ENCODE assay signal across 12 cellular contexts in genomic region chr4:81609844-81610243, GRCh38.
"Had no signal": no experiment of that assay in that cellular context is flagged by ENCODE, and none has a peak within 500 bp of the region (broad histone marks: within the 10 kb centered on the region; RNA-seq: fewer than 3 reads in every experiment).

No MANE protein-coding gene starts in this region.

- H3K9me3 ChIP-seq: gastrocnemius medialis, heart left ventricle, right atrium auricular region had no signal

- H3K36me3 ChIP-seq: gastrocnemius medialis, heart left ventricle, right atrium auricular region had no signal

- H3K27ac ChIP-seq: gastrocnemius medialis, heart left ventricle, right atrium auricular region had no signal

- H3K27me3 ChIP-seq: gastrocnemius medialis, heart left ventricle, right atrium auricular region had no signal

- H3K4me3 ChIP-seq: gastrocnemius medialis, heart left ventricle, right atrium auricular region had no signal

- DNase-seq: activated CD4-positive, alpha-beta T cell treated with anti-CD3 and anti-CD28 coated beads, Interleukin-2, amount 10 ng/mL, durations not matched to agents 7 days and 5 days; activated CD4-positive, CD25-positive, alpha-beta regulatory T cell; activated CD8-positive, alpha-beta memory T cell treated with anti-CD3 and anti-CD28 coated beads for 24 hours; activated gamma-delta T cell treated with Interleukin-2 at 50 U/mL for 16 hours; amniotic stem cell; effector CD8-positive, alpha-beta T cell; gastrocnemius medialis; heart left ventricle; nephron progenitor cell; occipital lobe; small intestine had no signal

- ATAC-seq: heart left ventricle had no signal
